Comparison of ENCODE assay signal across 8 cellular contexts in the genomic region with DNA sequence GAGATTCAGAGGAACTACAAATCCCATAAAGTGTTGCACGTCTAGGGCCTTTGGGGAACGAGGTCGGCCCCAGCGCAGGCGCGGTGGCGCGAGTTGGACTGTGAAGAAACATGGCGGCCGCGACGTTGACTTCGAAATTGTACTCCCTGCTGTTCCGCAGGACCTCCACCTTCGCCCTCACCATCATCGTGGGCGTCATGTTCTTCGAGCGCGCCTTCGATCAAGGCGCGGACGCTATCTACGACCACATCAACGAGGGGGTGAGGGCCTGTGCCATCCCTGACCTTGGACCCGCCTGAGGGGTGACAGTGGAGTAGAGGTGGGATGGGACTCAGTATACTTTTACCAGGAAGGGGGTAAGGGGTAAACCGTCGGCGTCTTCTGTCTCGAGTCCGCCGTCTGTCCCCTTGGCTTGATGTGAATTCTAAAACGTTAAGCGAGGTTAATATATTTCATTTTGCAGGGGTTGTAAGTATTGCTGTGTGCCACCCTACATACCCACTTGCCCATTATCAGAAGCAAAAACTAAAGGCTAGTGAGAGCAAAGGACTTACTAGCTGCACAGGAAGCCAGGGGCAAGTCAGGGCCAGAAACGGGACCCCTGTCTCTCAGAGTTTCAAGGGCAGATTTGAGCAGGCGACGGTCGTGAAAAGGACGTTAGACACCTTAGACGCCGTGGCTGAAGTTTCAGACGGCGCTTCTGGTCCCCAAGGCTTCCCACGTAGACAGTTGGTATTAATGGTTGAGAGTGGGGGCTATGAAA. TPM values are rescaled to one million over a fixed set of nuclear protein-coding genes. Genes with fewer than 3 reads are reported as not detected.
DNase-seq lines count a peak whose midpoint lies in the region; FAIRE-seq and TF ChIP-seq lines count a peak whose summit lies in the region.

Gene UQCR10 (plus strand): TSS at position 81 of the 763 bp plus-strand sequence. CDS start 30 bp downstream, at position 111.

- TF ChIP-seq POLR2A in H54 (IDR thresholded peaks at IDR 0.05; ENCODE audit: low read depth, low read length): peak; percentile 59; the same call in 1 of the 2 replicates

- H3K27ac ChIP-seq in substantia nigra (ENCODE audit: low read depth, low read length, poor library complexity, severe bottlenecking): peak within 1 kb of the TSS; percentile 94

- H3K27me3 ChIP-seq in MG63: no peaks in the 10 kb centered on the region

- in situ Hi-C loops in SK-MEL-5 (cut with HindIII; ENCODE audit: low pct_unique_long_range_greater_than_20kb, low sequenced_read_pairs): no loop called here

- H3K4me3 ChIP-seq in MG63: peak within 1 kb of the TSS; percentile 99

- peak; percentile 96 for DNase-seq in ELF-1 (ENCODE audit: low read depth, low spot score)
- peak; percentile 62 for DNase-seq in H54 (ENCODE audit: insufficient read length, low spot score)
- peak; percentile 89 for DNase-seq in MG63
- peak; percentile 91 for DNase-seq in SK-MEL-5 (ENCODE audit: low read depth, low spot score)
- DNase-seq in activated naive CD4-positive, alpha-beta T cell treated with Interleukin-2 at 50 U/mL for 16 hours: peak; percentile 94
- peak; percentile 94 for DNase-seq in germinal center (ENCODE audit: low spot score)
- peak; percentile 67 for DNase-seq in non-pigmented ciliary epithelial cell (ENCODE audit: low read depth)
- peak; percentile 11 to 96 (median 85) for DNase-seq in substantia nigra (lab: John Stamatoyannopoulos, UW)

- no peaks in the 10 kb centered on the region for H3K9me3 ChIP-seq in MG63

- peaks cover 39% of the 10 kb centered on the region for H3K36me3 ChIP-seq in MG63

- no peak for FAIRE-seq in H54 (lab: Jason Lieb, UNC)

RNA-seq across cellular contexts. Expression of gene UQCR10, which starts in this region (rescaled TPM):
- total RNA-seq in MG63 (2014; rRNA removed; shearing (Covaris generic); ENCODE audit: low replicate concordance): 46.4 and 71.1 TPM in 2 replicates
- total RNA-seq in SK-MEL-5 (2014; rRNA removed; shearing (Covaris generic)): 176 and 198 TPM in 2 replicates
- polyA plus RNA-seq in SK-MEL-5 (2015; cell fraction: cytosol; rRNA removed): 69.3 and 85.9 TPM in 2 replicates
- 12.5 and 15.1 TPM in 2 replicates for polyA plus RNA-seq in SK-MEL-5 (2015; cell fraction: nucleus; rRNA removed)

Comparison
In these comparisons a context has a peak if more than half of its experiments do, and no peak if none do; other contexts are left out.
1. Peak in every context shown above with its lines: DNase-seq, H3K4me3 ChIP-seq and H3K27ac ChIP-seq.